ENCODE assay signal across 11 cellular contexts in genomic region chr6:136282906-136283305, GRCh38. TPM values are rescaled to one million over a fixed set of nuclear protein-coding genes. Genes with fewer than 3 reads are reported as not detected.
DNase-seq lines count a peak whose midpoint lies in the region; ATAC-seq and TF ChIP-seq lines count a peak whose summit lies in the region.
"Had no signal": no experiment of that assay in that cellular context is flagged by ENCODE, and none has a peak within 500 bp of the region (broad histone marks: within the 10 kb centered on the region; RNA-seq: fewer than 3 reads in every experiment).

No MANE protein-coding gene starts in this region.

- H3K9me3 Mint-ChIP-seq in T-helper 1 cell treated with Interleukin-12 subunit alpha and Interleukin-12 subunit beta and Interleukin-4 antibody, amounts not matched to agents 30 μg/mL and 1 μg/mL, for 36 hours, result no peaks in the 10 kb centered on the region
- H3K9me3 Mint-ChIP-seq in activated naive CD8-positive, alpha-beta T cell (ENCODE audit: low read depth), result no peaks in the 10 kb centered on the region
- no peaks in the 10 kb centered on the region for H3K9me3 Mint-ChIP-seq in natural killer cell
- H3K9me3 Mint-ChIP-seq: neural crest cell had no signal

- peak overlapping the region; percentile 34 for H3K27ac Mint-ChIP-seq in T-helper 1 cell treated with Interleukin-12 subunit alpha and Interleukin-12 subunit beta and Interleukin-4 antibody, amounts not matched to agents 30 μg/mL and 1 μg/mL, for 36 hours
- H3K27ac Mint-ChIP-seq in activated naive CD8-positive, alpha-beta T cell, result no peak overlapping the region
- H3K27ac Mint-ChIP-seq in natural killer cell, result peak overlapping the region; percentile 95 to 99

- peak overlapping the region; percentile 40 for H3K4me3 Mint-ChIP-seq in T-helper 1 cell treated with Interleukin-12 subunit alpha and Interleukin-12 subunit beta and Interleukin-4 antibody, amounts not matched to agents 30 μg/mL and 1 μg/mL, for 36 hours
- peak overlapping the region; percentile 81 for H3K4me3 Mint-ChIP-seq in activated naive CD8-positive, alpha-beta T cell
- peak overlapping the region; percentile 78 for H3K4me3 Mint-ChIP-seq in natural killer cell

- TF ChIP-seq CTCF in natural killer cell (IDR thresholded peaks at IDR 0.05), result no peak

- peaks cover 68% of the 10 kb centered on the region for H3K4me1 Mint-ChIP-seq in T-helper 1 cell treated with Interleukin-12 subunit alpha and Interleukin-12 subunit beta and Interleukin-4 antibody, amounts not matched to agents 30 μg/mL and 1 μg/mL, for 36 hours (ENCODE audit: low read depth)
- H3K4me1 Mint-ChIP-seq in activated naive CD8-positive, alpha-beta T cell (ENCODE audit: low read depth), result peaks cover 84% of the 10 kb centered on the region
- peaks cover 67 to 82% of the 10 kb centered on the region in 2 donors for H3K4me1 Mint-ChIP-seq in natural killer cell

- CTCF ChIA-PET in HEK293T (lab: Yijun Ruan, JAX), result interaction anchor here (0.5 kb wide), 1 partner anchor 9 kb away, joined by 4 read pairs; no protein-coding TSS in a partner anchor

- H3K27me3 Mint-ChIP-seq in T-helper 1 cell treated with Interleukin-12 subunit alpha and Interleukin-12 subunit beta and Interleukin-4 antibody, amounts not matched to agents 30 μg/mL and 1 μg/mL, for 36 hours (ENCODE audit: low read depth), result no peaks in the 10 kb centered on the region
- H3K27me3 Mint-ChIP-seq in activated naive CD8-positive, alpha-beta T cell, result no peaks in the 10 kb centered on the region
- no peaks in the 10 kb centered on the region for H3K27me3 Mint-ChIP-seq in natural killer cell (ENCODE audit: low read depth in 2 of 2)

- H3K36me3 Mint-ChIP-seq in T-helper 1 cell treated with Interleukin-12 subunit alpha and Interleukin-12 subunit beta and Interleukin-4 antibody, amounts not matched to agents 30 μg/mL and 1 μg/mL, for 36 hours (ENCODE audit: low read depth), result peaks cover 37% of the 10 kb centered on the region
- peaks cover 5% of the 10 kb centered on the region for H3K36me3 Mint-ChIP-seq in activated naive CD8-positive, alpha-beta T cell
- no peaks in the 10 kb centered on the region for H3K36me3 Mint-ChIP-seq in natural killer cell

- intact Hi-C loops in natural killer cell (cut with micrococcal nuclease), result loop anchor here (10.0 kb wide), 1 partner anchor 1432 kb away; no protein-coding TSS in a partner anchor

- POLR2A ChIA-PET in HEK293T (lab: Yijun Ruan, JAX), result no interaction called here

- in situ Hi-C loops in KBM-7 (cut with MboI; ENCODE audit: low pct_unique_long_range_greater_than_20kb, low sequenced_read_pairs), result no loop called here

- ATAC-seq in natural killer cell, result peak; percentile 46 to 56 (median 55)

- DNase-seq in T-helper 1 cell, result no peak
- DNase-seq in HEK293T (ENCODE audit: extremely low spot score), result no peak
- no peak for DNase-seq in natural killer cell
- DNase-seq in NCI-H446 treated with DMSO at 0.1 percent for 48 hours (lab: John Stamatoyannopoulos, UW), result no peak
- no peak for DNase-seq in KBM-7
- no peak for DNase-seq in NCI-H2227 treated with DMSO at 0.1 percent for 48 hours (lab: John Stamatoyannopoulos, UW)
- DNase-seq: NCI-H524 treated with DMSO at 0.1 percent for 48 hours, tibial artery had no signal

TF ChIP-seq in HEK293T, 16 proteins besides CTCF, POLR2A, EP300 and RAD21:
- TF ChIP-seq FOXK2 (IDR thresholded peaks at IDR 0.05) (no peak), ZNF384 (IDR thresholded peaks at IDR 0.05) (peak; percentile 32), LEF1 (IDR thresholded peaks at IDR 0.05; ENCODE audit: borderline replicate concordance) (no peak)

RNA-seq across cellular contexts. Expression of gene BCLAF1, which starts 6.7 kb away (rescaled TPM):
- total RNA-seq in natural killer cell, result 100 to 1,000 TPM; 391 to 582 (median 465) TPM

RNA-seq across cellular contexts. Expression of gene MTFR2, which starts 32.8 kb away (rescaled TPM):
- total RNA-seq in natural killer cell, result 1 to 10 TPM; 1.7 to 2.1 (median 2.0) TPM
